23 cellular contexts compared by ENCODE assay signal in genomic region chrX:153733651-153734240, GRCh38. TPM values are rescaled to one million over a fixed set of nuclear protein-coding genes. Genes with fewer than 3 reads are reported as not detected.
"Had no signal": no experiment of that assay in that cellular context is flagged by ENCODE, and none has a peak within 500 bp of the region (broad histone marks: within the 10 kb centered on the region; RNA-seq: fewer than 3 reads in every experiment).

No MANE protein-coding gene starts in this region.

- H3K36me3 ChIP-seq: SJSA1 had no signal

- H3K9me3 ChIP-seq: MG63, SJSA1 had no signal

- H3K4me3 ChIP-seq: MG63, SJSA1, SK-N-MC had no signal

- FAIRE-seq: RCC 7860 had no signal

- H3K4me1 ChIP-seq: SJSA1 had no signal

- H3K27me3 ChIP-seq: MG63, SJSA1 had no signal

- DNase-seq: IMR-90, KG1, MG63, NCI-H1092, NCI-H1105 treated with DMSO at 0.1 percent for 48 hours, NCI-H1417 treated with DMSO at 0.1 percent for 48 hours, NCI-H146, NCI-H1694 treated with DMSO at 0.1 percent for 48 hours, NCI-H1930, NCI-H2081, NCI-H2171, NCI-H226, NCI-H446, NCI-H510A, NCI-H524 treated with DMSO at 0.1 percent for 48 hours, NCI-H69, NCI-H774, Right ventricle myocardium superior, RPMI8226, SIG-M5 had no signal

- H3K27ac ChIP-seq: SJSA1, SK-N-MC had no signal

RNA-seq across cellular contexts. Expression of gene SRPK3, which starts 47.1 kb away (rescaled TPM):
- total RNA-seq: SJSA1 had no signal
